21 cellular contexts compared by ENCODE assay signal in the genomic region with DNA sequence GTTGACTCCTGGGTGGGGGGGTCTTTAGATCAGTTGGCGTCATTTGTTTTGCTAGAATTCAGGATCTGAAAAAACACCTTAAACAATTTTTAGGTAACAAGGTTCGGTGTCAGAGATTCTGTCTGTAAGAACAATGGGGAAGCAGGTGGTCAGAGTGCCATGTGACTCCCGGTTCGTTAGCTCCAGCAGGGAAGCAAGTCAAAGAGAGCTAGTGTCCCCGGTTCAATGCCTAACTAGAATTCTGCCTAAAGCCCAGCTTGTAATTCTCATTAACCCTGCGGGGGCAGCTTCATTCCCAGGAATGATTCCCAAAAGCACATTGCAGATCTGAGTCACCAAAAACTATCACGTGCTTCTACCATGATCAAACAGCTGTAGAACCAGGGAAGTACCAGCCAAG.
"Had no signal": no experiment of that assay in that cellular context is flagged by ENCODE, and none has a peak within 500 bp of the region (broad histone marks: within the 10 kb centered on the region; RNA-seq: fewer than 3 reads in every experiment).

No MANE protein-coding gene starts in this region.

- H3K36me3 ChIP-seq: esophagus squamous epithelium, tibial nerve, uterus had no signal

- H3K4me3 ChIP-seq: esophagus squamous epithelium, tibial nerve, uterus had no signal

- H3K27me3 ChIP-seq: esophagus squamous epithelium, foreskin keratinocyte, tibial nerve, uterus had no signal

- H3K4me1 ChIP-seq: esophagus squamous epithelium, foreskin keratinocyte, tibial nerve, uterus had no signal

- H3K9me3 Mint-ChIP-seq: activated naive CD4-positive, alpha-beta T cell treated with anti-CD3 and anti-CD28 coated beads, Interleukin-2, amount 50 U/mL, for 24 hours; natural killer cell treated with Interleukin-12 subunit alpha and Interleukin-12 subunit beta and Interleukin-15 and Interleukin-18, amount 100 ng/mL, for 72 hours had no signal

- DNase-seq: activated CD4-positive, alpha-beta T cell treated with anti-CD3 and anti-CD28 coated beads, Interleukin-2, amount 50 U/mL, for 48 hours; activated T-cell treated with anti-CD3 and anti-CD28 coated beads, Interleukin-2, amount 50 U/mL, for 1 hour; central memory CD4-positive, alpha-beta T cell; cortex of kidney; effector CD4-positive, alpha-beta T cell; esophagus squamous epithelium; foreskin keratinocyte; left colon; occipital lobe; small intestine; stimulated activated CD4-positive, alpha-beta T cell treated with anti-CD3 and anti-CD28 coated beads, Interleukin-4, amount 100 ng/mL, for 4 hours; stimulated activated CD8-positive, alpha-beta memory T cell treated with anti-CD3 and anti-CD28 coated beads, Interleukin-4, amount 100 ng/mL, for 48 hours; stimulated activated naive CD4-positive, alpha-beta T cell treated with Interleukin-2 at 50 U/mL for 16 hours; substantia nigra; T-helper 1 cell; T1000; uterus had no signal

- H3K4me1 Mint-ChIP-seq: activated naive CD4-positive, alpha-beta T cell treated with anti-CD3 and anti-CD28 coated beads, Interleukin-2, amount 50 U/mL, for 24 hours had no signal

- H3K9me3 ChIP-seq: esophagus squamous epithelium, tibial nerve, uterus had no signal

- H3K36me3 Mint-ChIP-seq: activated naive CD4-positive, alpha-beta T cell treated with anti-CD3 and anti-CD28 coated beads, Interleukin-2, amount 50 U/mL, for 24 hours; natural killer cell treated with Interleukin-12 subunit alpha and Interleukin-12 subunit beta and Interleukin-15 and Interleukin-18, amount 100 ng/mL, for 72 hours had no signal

- H3K27ac Mint-ChIP-seq: activated naive CD4-positive, alpha-beta T cell treated with anti-CD3 and anti-CD28 coated beads, Interleukin-2, amount 50 U/mL, for 24 hours; natural killer cell treated with Interleukin-12 subunit alpha and Interleukin-12 subunit beta and Interleukin-15 and Interleukin-18, amount 100 ng/mL, for 72 hours had no signal

- ATAC-seq: foreskin keratinocyte; left colon; natural killer cell treated with Interleukin-12 subunit alpha and Interleukin-12 subunit beta and Interleukin-15 and Interleukin-18, amount 100 ng/mL, for 72 hours had no signal

- H3K4me3 Mint-ChIP-seq: activated naive CD4-positive, alpha-beta T cell treated with anti-CD3 and anti-CD28 coated beads, Interleukin-2, amount 50 U/mL, for 24 hours; natural killer cell treated with Interleukin-12 subunit alpha and Interleukin-12 subunit beta and Interleukin-15 and Interleukin-18, amount 100 ng/mL, for 72 hours had no signal

- H3K27ac ChIP-seq: esophagus squamous epithelium, foreskin keratinocyte, tibial nerve, uterus, VCaP had no signal
